ENCODE assay signal across 8 cellular contexts in genomic region chr6:7390218-7390878, GRCh38. TPM values are rescaled to one million over a fixed set of nuclear protein-coding genes. Genes with fewer than 3 reads are reported as not detected.
A peak's percentile ranks its signal among the peaks of the same experiment; 100 is the strongest.
DNase-seq lines count a peak whose midpoint lies in the region; ATAC-seq and TF ChIP-seq lines count a peak whose summit lies in the region.

No MANE protein-coding gene starts in this region.

- peak overlapping the region; percentile 100 for H3K27ac Mint-ChIP-seq in activated naive CD4-positive, alpha-beta T cell treated with anti-CD3 and anti-CD28 coated beads, Interleukin-2, amount 50 U/mL, for 24 hours
- H3K27ac Mint-ChIP-seq in activated CD8-positive, alpha-beta T cell treated with anti-CD3 and anti-CD28 coated beads for 36 hours, result peak overlapping the region; percentile 98
- peak overlapping the region; percentile 94 for H3K27ac Mint-ChIP-seq in stimulated activated memory B cell treated with anti-CD40 and anti-IgM and Interleukin-4, amounts not matched to agents 10 μg/mL and 1 μg/mL and 100 μg/mL, for 72 hours

- H3K9me3 ChIP-seq in hepatocyte (ENCODE audit: low read depth), result no peaks in the 10 kb centered on the region

- no peaks in the 10 kb centered on the region for H3K9me3 Mint-ChIP-seq in activated naive CD4-positive, alpha-beta T cell treated with anti-CD3 and anti-CD28 coated beads, Interleukin-2, amount 50 U/mL, for 24 hours
- H3K9me3 Mint-ChIP-seq in activated CD8-positive, alpha-beta T cell treated with anti-CD3 and anti-CD28 coated beads for 36 hours, result no peaks in the 10 kb centered on the region
- H3K9me3 Mint-ChIP-seq in stimulated activated memory B cell treated with anti-CD40 and anti-IgM and Interleukin-4, amounts not matched to agents 10 μg/mL and 1 μg/mL and 100 μg/mL, for 72 hours, result no peaks in the 10 kb centered on the region

- no peak for DNase-seq in activated naive CD4-positive, alpha-beta T cell treated with Interleukin-2 at 50 U/mL for 16 hours
- DNase-seq in activated CD8-positive, alpha-beta T cell treated with anti-CD3 and anti-CD28 coated beads for 36 hours, result no peak
- DNase-seq in hepatocyte (ENCODE audit: low spot score), result no peak
- no peak for DNase-seq in NCI-H345 treated with DMSO at 0.1 percent for 48 hours (lab: John Stamatoyannopoulos, UW; ENCODE audit: unreplicated experiment)
- no peak for DNase-seq in omental fat pad (ENCODE audit: low spot score)

- peak overlapping the region; percentile 93 for H3K4me3 Mint-ChIP-seq in activated naive CD4-positive, alpha-beta T cell treated with anti-CD3 and anti-CD28 coated beads, Interleukin-2, amount 50 U/mL, for 24 hours
- peak overlapping the region; percentile 89 for H3K4me3 Mint-ChIP-seq in activated CD8-positive, alpha-beta T cell treated with anti-CD3 and anti-CD28 coated beads for 36 hours
- peak overlapping the region; percentile 85 for H3K4me3 Mint-ChIP-seq in stimulated activated memory B cell treated with anti-CD40 and anti-IgM and Interleukin-4, amounts not matched to agents 10 μg/mL and 1 μg/mL and 100 μg/mL, for 72 hours

- no peaks in the 10 kb centered on the region for H3K27me3 ChIP-seq in hepatocyte

- WGBS in hepatocyte (ENCODE audit: low lambda C conversion rate, missing lambda C conversion rate), result 5% methylated on average over 14 of the region's 14 CpGs

- peaks cover 51% of the 10 kb centered on the region for H3K4me1 Mint-ChIP-seq in activated naive CD4-positive, alpha-beta T cell treated with anti-CD3 and anti-CD28 coated beads, Interleukin-2, amount 50 U/mL, for 24 hours
- H3K4me1 Mint-ChIP-seq in activated CD8-positive, alpha-beta T cell treated with anti-CD3 and anti-CD28 coated beads for 36 hours (ENCODE audit: low read depth), result peaks cover 42% of the 10 kb centered on the region
- peaks cover 42% of the 10 kb centered on the region for H3K4me1 Mint-ChIP-seq in stimulated activated memory B cell treated with anti-CD40 and anti-IgM and Interleukin-4, amounts not matched to agents 10 μg/mL and 1 μg/mL and 100 μg/mL, for 72 hours

- POLR2A ChIA-PET in activated CD8-positive, alpha-beta T cell treated with anti-CD3 and anti-CD28 coated beads for 36 hours (lab: Charles Lee), result interaction anchor here (0.6 to 4.0 kb wide), 8 partner anchors 11 to 201 kb away, joined by 3 to 22 read pairs (median 4); partner anchors contain the start of gene SSR1

- intact Hi-C loops in activated CD8-positive, alpha-beta T cell treated with anti-CD3 and anti-CD28 coated beads for 36 hours (cut with micrococcal nuclease), result no loop called here

- H4K20me1 ChIP-seq in hepatocyte (ENCODE audit: insufficient read depth, poor library complexity, severe bottlenecking), result no peaks in the 10 kb centered on the region

- peak; percentile 6 for ATAC-seq in HG03064 (IDR thresholded peaks at IDR 0.05; ENCODE audit: low read depth, unreplicated experiment)
- peak; percentile 5 for ATAC-seq in activated CD8-positive, alpha-beta T cell treated with anti-CD3 and anti-CD28 coated beads for 36 hours
- peak; percentile 18 for ATAC-seq in stimulated activated memory B cell treated with anti-CD40 and anti-IgM and Interleukin-4, amounts not matched to agents 10 μg/mL and 1 μg/mL and 100 μg/mL, for 72 hours
- no peak for ATAC-seq in omental fat pad (ENCODE audit: low FRiP score)

- H3K36me3 Mint-ChIP-seq in activated naive CD4-positive, alpha-beta T cell treated with anti-CD3 and anti-CD28 coated beads, Interleukin-2, amount 50 U/mL, for 24 hours, result peaks cover 20% of the 10 kb centered on the region
- peaks cover 40% of the 10 kb centered on the region for H3K36me3 Mint-ChIP-seq in activated CD8-positive, alpha-beta T cell treated with anti-CD3 and anti-CD28 coated beads for 36 hours (ENCODE audit: low read depth)
- peaks cover 20% of the 10 kb centered on the region for H3K36me3 Mint-ChIP-seq in stimulated activated memory B cell treated with anti-CD40 and anti-IgM and Interleukin-4, amounts not matched to agents 10 μg/mL and 1 μg/mL and 100 μg/mL, for 72 hours

- H3K27ac ChIP-seq in hepatocyte, result peak overlapping the region; percentile 93

- peak overlapping the region; percentile 78 for H2AFZ ChIP-seq in hepatocyte

- H3K9me2 ChIP-seq in hepatocyte (replicated peaks; ENCODE audit: insufficient read depth), result no peaks in the 10 kb centered on the region

- H3K79me2 ChIP-seq in hepatocyte, result peaks cover 39% of the 10 kb centered on the region

- peak overlapping the region; percentile 96 for H3K4me2 ChIP-seq in hepatocyte

- peaks cover 15% of the 10 kb centered on the region for H3K4me1 ChIP-seq in hepatocyte (ENCODE audit: insufficient read depth)

- no peaks in the 10 kb centered on the region for H3K27me3 Mint-ChIP-seq in activated naive CD4-positive, alpha-beta T cell treated with anti-CD3 and anti-CD28 coated beads, Interleukin-2, amount 50 U/mL, for 24 hours
- no peaks in the 10 kb centered on the region for H3K27me3 Mint-ChIP-seq in activated CD8-positive, alpha-beta T cell treated with anti-CD3 and anti-CD28 coated beads for 36 hours
- no peaks in the 10 kb centered on the region for H3K27me3 Mint-ChIP-seq in stimulated activated memory B cell treated with anti-CD40 and anti-IgM and Interleukin-4, amounts not matched to agents 10 μg/mL and 1 μg/mL and 100 μg/mL, for 72 hours

- H3K36me3 ChIP-seq in hepatocyte (replicated peaks; ENCODE audit: insufficient read depth, low read depth), result no peaks in the 10 kb centered on the region

- CTCF ChIA-PET in activated CD8-positive, alpha-beta T cell treated with anti-CD3 and anti-CD28 coated beads for 36 hours (lab: Charles Lee), result interaction anchor here (0.6 to 2.5 kb wide), 6 partner anchors 10 to 226 kb away, joined by 3 to 10 read pairs (median 4); partner anchors contain the start of gene SSR1

- no peak for TF ChIP-seq CTCF in activated CD8-positive, alpha-beta T cell treated with anti-CD3 and anti-CD28 coated beads for 36 hours (IDR thresholded peaks at IDR 0.05)
- no peak for TF ChIP-seq CTCF in hepatocyte (IDR thresholded peaks at IDR 0.05; ENCODE audit: poor library complexity)
- no peak for TF ChIP-seq CTCF in omental fat pad (IDR thresholded peaks at IDR 0.05)

- peak overlapping the region; percentile 54 for H3K4me3 ChIP-seq in hepatocyte

RNA-seq across cellular contexts. Expression of gene RIOK1, which starts 0.7 kb away (rescaled TPM):
- 10 to 100 TPM; 46.8 to 50.0 TPM for total RNA-seq in activated CD8-positive, alpha-beta T cell treated with anti-CD3 and anti-CD28 coated beads for 36 hours
- total RNA-seq in hepatocyte (15.5 and 15.6 TPM in 2 replicates), omental fat pad (10 to 100 TPM; 18.1 to 44.8 (median 23.7) TPM)
- 19.2 and 19.6 TPM in 2 replicates for polyA plus RNA-seq in hepatocyte

RNA-seq across cellular contexts. Expression of gene CAGE1, which starts 0.8 kb away (rescaled TPM):
- under 1 TPM; 0.11 to 0.18 TPM for total RNA-seq in activated CD8-positive, alpha-beta T cell treated with anti-CD3 and anti-CD28 coated beads for 36 hours
- total RNA-seq in hepatocyte (0.17 TPM in 1 of 2 replicates, not detected in the other), omental fat pad (not detected)
- not detected in 2 replicates for polyA plus RNA-seq in hepatocyte
